ENCODE assay signal across 8 cellular contexts in the genomic region with DNA sequence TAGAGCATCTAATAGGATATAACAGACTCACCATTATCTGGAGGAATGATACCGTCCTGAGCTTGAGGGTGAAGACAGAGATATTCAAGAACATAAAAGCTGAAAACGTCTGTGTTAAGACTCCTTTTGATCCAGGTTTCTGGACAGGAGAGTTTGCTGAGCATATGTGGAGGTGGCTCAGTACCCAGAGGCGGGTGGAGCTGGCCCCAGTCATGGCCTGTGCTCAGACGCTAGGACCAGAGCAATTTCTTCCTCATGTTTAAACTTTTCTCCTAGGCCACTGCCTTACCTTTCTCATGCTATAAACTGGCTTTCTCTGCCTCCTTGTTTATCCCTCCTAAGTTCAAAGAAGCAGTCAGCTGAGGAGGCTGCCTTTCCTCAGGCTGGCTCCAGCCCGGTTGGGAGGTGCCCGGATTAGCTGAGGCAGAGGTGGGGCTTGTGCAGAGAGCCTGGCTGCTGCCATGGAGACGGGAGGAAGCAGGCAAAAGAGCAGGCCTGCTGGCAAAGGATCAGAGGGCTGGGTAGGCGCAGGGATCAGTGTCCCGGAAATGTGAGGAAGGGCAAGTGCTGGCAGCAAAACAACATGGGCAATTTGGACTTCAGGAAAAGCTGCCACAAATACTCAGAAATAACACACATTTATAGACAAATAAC. TPM values are rescaled to one million over a fixed set of nuclear protein-coding genes. Genes with fewer than 3 reads are reported as not detected.
DNase-seq lines count a peak whose midpoint lies in the region; ATAC-seq and TF ChIP-seq lines count a peak whose summit lies in the region.

No MANE protein-coding gene starts in this region.

- H3K27me3 ChIP-seq in HAP-1 (ENCODE audit: low read depth) (no peaks in the 10 kb centered on the region), SJCRH30 (no peaks in the 10 kb centered on the region), neural cell (ENCODE audit: insufficient read depth, low read depth, low read length) (no peaks in the 10 kb centered on the region)

- no peaks in the 10 kb centered on the region for H3F3A ChIP-seq in neural cell (ENCODE audit: insufficient read depth, low read length, poor library complexity, severe bottlenecking)

- peak; percentile 72 to 90 for DNase-seq in HAP-1 (ENCODE audit: low spot score in 2 of 2)
- DNase-seq in SJCRH30, result peak; percentile 89 to 90
- peak; percentile 92 for DNase-seq in fibroblast of pulmonary artery (ENCODE audit: low read depth)
- no peak for DNase-seq in activated CD8-positive, alpha-beta memory T cell treated with anti-CD3 and anti-CD28 coated beads, Interleukin-2, amount 10 ng/mL, durations not matched to agents 7 days and 5 days

- H3K4me2 ChIP-seq in neural cell (ENCODE audit: low read length), result no peak overlapping the region

- no peak for TF ChIP-seq CTCF in fibroblast of pulmonary artery (IDR thresholded peaks at IDR 0.05; ENCODE audit: low read length, missing control alignments)
- no peak for TF ChIP-seq CTCF in neural cell (IDR thresholded peaks at IDR 0.05; ENCODE audit: poor library complexity, severe bottlenecking)

- H3K9ac ChIP-seq in neural cell (ENCODE audit: low read length), result peak overlapping the region; percentile 27

- H4K20me1 ChIP-seq in neural cell (ENCODE audit: insufficient read depth), result no peaks in the 10 kb centered on the region

- peaks cover 26% of the 10 kb centered on the region for H3K36me3 ChIP-seq in HAP-1 (replicated peaks)
- peaks cover 29% of the 10 kb centered on the region for H3K36me3 ChIP-seq in SJCRH30
- H3K36me3 ChIP-seq in neural cell (ENCODE audit: insufficient read depth, low read length), result peaks cover 11% of the 10 kb centered on the region

- H3K9me3 ChIP-seq in HAP-1 (no peaks in the 10 kb centered on the region), SJCRH30 (replicated peaks) (no peaks in the 10 kb centered on the region), neural cell (ENCODE audit: low read length) (no peaks in the 10 kb centered on the region)

- H3K9me3 Mint-ChIP-seq in activated CD8-positive, alpha-beta memory T cell treated with anti-CD3 and anti-CD28 coated beads, Interleukin-2, amount 10 ng/mL, durations not matched to agents 7 days and 5 days (ENCODE audit: low read depth), result no peaks in the 10 kb centered on the region

- TF ChIP-seq EP300 in neural cell (conservative IDR thresholded peaks at IDR 0.05; ENCODE audit: poor library complexity, severe bottlenecking), result no peak

- in situ Hi-C loops in HAP-1 (cut with MboI; ENCODE audit: low sequenced_read_pairs), result loop anchor here (10.0 kb wide), 1 partner anchor 108 kb away; no protein-coding TSS in a partner anchor

- no peak overlapping the region for H3K4me3 ChIP-seq in HAP-1
- H3K4me3 ChIP-seq in SJCRH30, result no peak overlapping the region
- no peak overlapping the region for H3K4me3 ChIP-seq in fibroblast of pulmonary artery (replicated peaks; ENCODE audit: low read depth, low read length)
- peak overlapping the region; percentile 10 for H3K4me3 ChIP-seq in neural cell (ENCODE audit: low read length)

- H3K4me1 Mint-ChIP-seq in activated CD8-positive, alpha-beta memory T cell treated with anti-CD3 and anti-CD28 coated beads, Interleukin-2, amount 10 ng/mL, durations not matched to agents 7 days and 5 days, result no peaks in the 10 kb centered on the region

- H3K27ac ChIP-seq in SJCRH30 (no peak overlapping the region), neural cell (ENCODE audit: low read length) (no peak overlapping the region)

- H3K79me2 ChIP-seq in neural cell (replicated peaks; ENCODE audit: insufficient read depth, low read length), result peaks cover 16% of the 10 kb centered on the region

- H3K4me3 Mint-ChIP-seq in activated CD8-positive, alpha-beta memory T cell treated with anti-CD3 and anti-CD28 coated beads, Interleukin-2, amount 10 ng/mL, durations not matched to agents 7 days and 5 days, result no peak overlapping the region

- H3K36me3 Mint-ChIP-seq in activated CD8-positive, alpha-beta memory T cell treated with anti-CD3 and anti-CD28 coated beads, Interleukin-2, amount 10 ng/mL, durations not matched to agents 7 days and 5 days, result peaks cover 9% of the 10 kb centered on the region

- H3K27me3 Mint-ChIP-seq in activated CD8-positive, alpha-beta memory T cell treated with anti-CD3 and anti-CD28 coated beads, Interleukin-2, amount 10 ng/mL, durations not matched to agents 7 days and 5 days, result no peaks in the 10 kb centered on the region

- H3K9me2 ChIP-seq in neural cell (ENCODE audit: insufficient read depth, low read length), result no peaks in the 10 kb centered on the region

- H3K4me1 ChIP-seq in HAP-1, result peaks cover 4% of the 10 kb centered on the region
- H3K4me1 ChIP-seq in SJCRH30, result peaks cover 8% of the 10 kb centered on the region; the same call in 1 of the 2 replicates

- H3K27ac Mint-ChIP-seq in activated CD8-positive, alpha-beta memory T cell treated with anti-CD3 and anti-CD28 coated beads, Interleukin-2, amount 10 ng/mL, durations not matched to agents 7 days and 5 days, result no peak overlapping the region

- ATAC-seq in GM19455 (IDR thresholded peaks at IDR 0.05; ENCODE audit: unreplicated experiment) (no peak), HG02623 (IDR thresholded peaks at IDR 0.05; ENCODE audit: unreplicated experiment) (no peak), HG02970 (IDR thresholded peaks at IDR 0.05; ENCODE audit: low FRiP score, unreplicated experiment) (no peak)
- no peak for ATAC-seq in activated CD8-positive, alpha-beta memory T cell treated with anti-CD3 and anti-CD28 coated beads, Interleukin-2, amount 10 ng/mL, durations not matched to agents 7 days and 5 days

- no peak for TF ChIP-seq RAD21 in neural cell (conservative IDR thresholded peaks at IDR 0.05)

- CTCF ChIA-PET in activated CD8-positive, alpha-beta memory T cell treated with anti-CD3 and anti-CD28 coated beads, Interleukin-2, amount 10 ng/mL, durations not matched to agents 7 days and 5 days (lab: Charles Lee), result interaction anchor here (1.1 to 1.3 kb wide), 3 partner anchors 12 to 139 kb away, joined by 3 read pairs; a partner anchor contains a TSS

- H2AFZ ChIP-seq in neural cell (ENCODE audit: low read depth, low read length), result no peak overlapping the region

TF ChIP-seq in neural cell, 6 proteins besides CTCF, POLR2A, EP300 and RAD21:
- TF ChIP-seq, protein P1, sequence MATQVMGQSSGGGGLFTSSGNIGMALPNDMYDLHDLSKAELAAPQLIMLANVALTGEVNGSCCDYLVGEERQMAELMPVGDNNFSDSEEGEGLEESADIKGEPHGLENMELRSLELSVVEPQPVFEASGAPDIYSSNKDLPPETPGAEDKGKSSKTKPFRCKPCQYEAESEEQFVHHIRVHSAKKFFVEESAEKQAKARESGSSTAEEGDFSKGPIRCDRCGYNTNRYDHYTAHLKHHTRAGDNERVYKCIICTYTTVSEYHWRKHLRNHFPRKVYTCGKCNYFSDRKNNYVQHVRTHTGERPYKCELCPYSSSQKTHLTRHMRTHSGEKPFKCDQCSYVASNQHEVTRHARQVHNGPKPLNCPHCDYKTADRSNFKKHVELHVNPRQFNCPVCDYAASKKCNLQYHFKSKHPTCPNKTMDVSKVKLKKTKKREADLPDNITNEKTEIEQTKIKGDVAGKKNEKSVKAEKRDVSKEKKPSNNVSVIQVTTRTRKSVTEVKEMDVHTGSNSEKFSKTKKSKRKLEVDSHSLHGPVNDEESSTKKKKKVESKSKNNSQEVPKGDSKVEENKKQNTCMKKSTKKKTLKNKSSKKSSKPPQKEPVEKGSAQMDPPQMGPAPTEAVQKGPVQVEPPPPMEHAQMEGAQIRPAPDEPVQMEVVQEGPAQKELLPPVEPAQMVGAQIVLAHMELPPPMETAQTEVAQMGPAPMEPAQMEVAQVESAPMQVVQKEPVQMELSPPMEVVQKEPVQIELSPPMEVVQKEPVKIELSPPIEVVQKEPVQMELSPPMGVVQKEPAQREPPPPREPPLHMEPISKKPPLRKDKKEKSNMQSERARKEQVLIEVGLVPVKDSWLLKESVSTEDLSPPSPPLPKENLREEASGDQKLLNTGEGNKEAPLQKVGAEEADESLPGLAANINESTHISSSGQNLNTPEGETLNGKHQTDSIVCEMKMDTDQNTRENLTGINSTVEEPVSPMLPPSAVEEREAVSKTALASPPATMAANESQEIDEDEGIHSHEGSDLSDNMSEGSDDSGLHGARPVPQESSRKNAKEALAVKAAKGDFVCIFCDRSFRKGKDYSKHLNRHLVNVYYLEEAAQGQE (IDR thresholded peaks at IDR 0.05; ENCODE audit: borderline replicate concordance), result no peak
- TF ChIP-seq MXI1 (conservative IDR thresholded peaks at IDR 0.05; ENCODE audit: poor library complexity, severe bottlenecking) (peak; percentile 13), EZH2 (IDR thresholded peaks at IDR 0.05; ENCODE audit: borderline replicate concordance, insufficient read depth, low read length, poor library complexity, severe bottlenecking) (no peak)

RNA-seq across cellular contexts. Expression of a gene that starts 13.7 kb away (rescaled TPM):
- 43.0 and 47.2 TPM in 2 replicates for total RNA-seq in SJCRH30 (2014; rRNA removed; shearing (Covaris generic))
- 86.5 and 169 TPM in 2 replicates for polyA plus RNA-seq in neural cell
- polyA minus RNA-seq in neural cell, result 36.3 and 39.6 TPM in 2 replicates
- 10 to 100 TPM; 29.1 to 33.5 TPM for total RNA-seq in activated CD8-positive, alpha-beta memory T cell treated with anti-CD3 and anti-CD28 coated beads, Interleukin-2, amount 10 ng/mL, durations not matched to agents 7 days and 5 days

RNA-seq across cellular contexts. Expression of a gene that starts 14.0 kb away (rescaled TPM):
- 43.7 and 45.9 TPM in 2 replicates for total RNA-seq in SJCRH30 (2014; rRNA removed; shearing (Covaris generic))
- polyA plus RNA-seq in neural cell, result 25.5 and 27.2 TPM in 2 replicates
- 53.6 and 58.3 TPM in 2 replicates for polyA minus RNA-seq in neural cell
- total RNA-seq in activated CD8-positive, alpha-beta memory T cell treated with anti-CD3 and anti-CD28 coated beads, Interleukin-2, amount 10 ng/mL, durations not matched to agents 7 days and 5 days, result 10 to 100 TPM; 29.9 to 32.3 TPM

RNA-seq across cellular contexts. Expression of a gene that starts 47.5 kb away (rescaled TPM):
- total RNA-seq in SJCRH30 (2014; rRNA removed; shearing (Covaris generic)), result 18.1 and 18.7 TPM in 2 replicates
- 8.2 and 10.2 TPM in 2 replicates for polyA plus RNA-seq in neural cell
- 5.9 and 6.8 TPM in 2 replicates for polyA minus RNA-seq in neural cell
- total RNA-seq in activated CD8-positive, alpha-beta memory T cell treated with anti-CD3 and anti-CD28 coated beads, Interleukin-2, amount 10 ng/mL, durations not matched to agents 7 days and 5 days, result 1 to 10 TPM; 7.3 to 9.6 TPM

RNA-seq across cellular contexts. Expression of a gene that starts 52.5 kb away (rescaled TPM):
- 156 and 175 TPM in 2 replicates for total RNA-seq in SJCRH30 (2014; rRNA removed; shearing (Covaris generic))
- 1,243 and 1,272 TPM in 2 replicates for polyA plus RNA-seq in neural cell
- 589 and 744 TPM in 2 replicates for polyA minus RNA-seq in neural cell
- 100 to 1,000 TPM; 171 to 206 TPM for total RNA-seq in activated CD8-positive, alpha-beta memory T cell treated with anti-CD3 and anti-CD28 coated beads, Interleukin-2, amount 10 ng/mL, durations not matched to agents 7 days and 5 days

RNA-seq across cellular contexts. Expression of a gene that starts 53.9 kb away (rescaled TPM):
- total RNA-seq in SJCRH30 (2014; rRNA removed; shearing (Covaris generic)), result 66.4 and 84.4 TPM in 2 replicates
- 918 and 1,148 TPM in 2 replicates for polyA plus RNA-seq in neural cell
- 398 and 444 TPM in 2 replicates for polyA minus RNA-seq in neural cell
- total RNA-seq in activated CD8-positive, alpha-beta memory T cell treated with anti-CD3 and anti-CD28 coated beads, Interleukin-2, amount 10 ng/mL, durations not matched to agents 7 days and 5 days, result 1 to 10 TPM; 1.2 to 6.1 TPM
